13 cellular contexts compared by ENCODE assay signal in the genomic region with DNA sequence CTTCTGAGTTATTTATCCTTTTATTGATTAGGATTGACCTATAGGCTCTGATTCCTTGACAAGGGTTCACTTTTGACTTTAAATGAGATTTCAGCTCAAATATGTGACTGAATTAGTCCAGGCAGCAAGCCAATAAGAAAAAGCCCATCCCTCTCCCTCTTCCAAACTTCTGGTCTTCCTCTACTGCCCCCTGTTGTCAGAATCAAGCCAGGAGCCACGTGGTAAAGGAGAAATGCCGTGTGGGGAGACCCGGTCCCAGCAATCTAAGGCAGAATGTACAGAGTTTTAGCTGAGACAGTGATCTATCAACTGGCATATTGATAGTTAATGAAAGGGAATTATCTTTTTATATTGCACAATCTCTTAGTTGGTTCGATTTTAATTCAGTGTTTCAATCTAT. TPM values are rescaled to one million over a fixed set of nuclear protein-coding genes. Genes with fewer than 3 reads are reported as not detected.
A peak's percentile ranks its signal among the peaks of the same experiment; 100 is the strongest.
DNase-seq lines count a peak whose midpoint lies in the region; ATAC-seq and TF ChIP-seq lines count a peak whose summit lies in the region.
"Had no signal": no experiment of that assay in that cellular context is flagged by ENCODE, and none has a peak within 500 bp of the region (broad histone marks: within the 10 kb centered on the region; RNA-seq: fewer than 3 reads in every experiment).

No MANE protein-coding gene starts in this region.

- no peak overlapping the region for H2BK20ac ChIP-seq in H9 (ENCODE audit: low read depth, low read length, poor library complexity, severe bottlenecking)

- H3K79me1 ChIP-seq in H9 (ENCODE audit: insufficient read depth, low read depth, low read length, poor library complexity, severe bottlenecking) = no peaks in the 10 kb centered on the region

- H3K79me2 ChIP-seq in H9 (ENCODE audit: insufficient read depth, low read length) = no peaks in the 10 kb centered on the region

- no peaks in the 10 kb centered on the region for H3K9me3 ChIP-seq in H9 (ENCODE audit: control insufficient read depth, low read depth, low read length)

- peaks cover 15 to 19% of the 10 kb centered on the region in 2 experiments for H3K4me1 Mint-ChIP-seq in H9
- H3K4me1 Mint-ChIP-seq: activated B cell treated with CpG ODN at 0.5 μM for 24 hours, memory B cell had no signal

- in situ Hi-C loops in SK-MEL-5 (cut with HindIII; ENCODE audit: low pct_unique_long_range_greater_than_20kb, low sequenced_read_pairs) = no loop called here

- H3K14ac ChIP-seq in H9 (ENCODE audit: insufficient read depth, low read length) = no peak overlapping the region

- H3K23ac ChIP-seq in H9 (ENCODE audit: insufficient read length, low read depth, low read length) = no peak overlapping the region

- H3K4me3 Mint-ChIP-seq in H9 = no peak overlapping the region
- H3K4me3 Mint-ChIP-seq: activated B cell treated with CpG ODN at 0.5 μM for 24 hours, memory B cell had no signal

- H3T11ph ChIP-seq in H9 (ENCODE audit: low read length) = no peak overlapping the region

- H2AK5ac ChIP-seq in H9 (ENCODE audit: insufficient read length, low read length) = no peak overlapping the region

- H3K36me3 Mint-ChIP-seq in H9 (ENCODE audit: insufficient read depth in 1 of 3, low read depth in 3 of 3) = peaks cover 0 to 1% (median 0%) of the 10 kb centered on the region in 3 experiments; a peak in 2 of 7 replicates
- H3K36me3 Mint-ChIP-seq: memory B cell had no signal

- no peak overlapping the region for H4K5ac ChIP-seq in H9 (ENCODE audit: insufficient read length, low read depth, low read length)

- H3K4ac ChIP-seq in H9 (ENCODE audit: low read depth, low read length) = no peak overlapping the region

- H2BK5ac ChIP-seq in H9 (ENCODE audit: insufficient read length, low read length) = no peak overlapping the region

- no peak overlapping the region for H3K27ac ChIP-seq in H9 (ENCODE audit: insufficient read length, low read depth, low read length)
- H3K27ac ChIP-seq: epithelial cell of prostate had no signal

- DNase-seq in AG09319 (ENCODE audit: extremely low read depth, low read depth) (no peak), H9 (peak; percentile 51), SK-MEL-5 (ENCODE audit: low read depth, low spot score) (peak; percentile 34), iPS-NIHi11 (ENCODE audit: low spot score) (peak; percentile 47), GM10248 (ENCODE audit: extremely low spot score) (no peak)
- DNase-seq in stimulated activated CD4-positive, alpha-beta T cell treated with anti-CD3 and anti-CD28 coated beads, Interleukin-4, amount 100 ng/mL, for 1 hour = no peak
- DNase-seq: activated B cell treated with CpG ODN at 0.5 μM for 24 hours; stimulated activated naive CD4-positive, alpha-beta T cell treated with Interleukin-2 at 50 U/mL for 16 hours had no signal

- no peak overlapping the region for H3K56ac ChIP-seq in H9 (ENCODE audit: insufficient read length, low read depth, low read length)

- no peak overlapping the region for H4K8ac ChIP-seq in H9 (replicated peaks; ENCODE audit: insufficient read length, low read depth, low read length)

- no peak overlapping the region for H2BK120ac ChIP-seq in H9 (ENCODE audit: low read depth, low read length, poor library complexity, severe bottlenecking)

- peaks cover 13% of the 10 kb centered on the region for H3K23me2 ChIP-seq in H9 (ENCODE audit: insufficient read length, low read depth, low read length, poor library complexity, severe bottlenecking)

- no peak overlapping the region for H2BK12ac ChIP-seq in H9 (ENCODE audit: insufficient read length, low read depth, low read length)

- H2AFZ ChIP-seq in H9 (ENCODE audit: low read length) = no peak overlapping the region

- peaks cover 7% of the 10 kb centered on the region; the same call in 1 of the 2 replicates for H3K27me3 ChIP-seq in H9 (ENCODE audit: insufficient read depth, low read length)

- peaks cover 4% of the 10 kb centered on the region; the same call in 1 of the 2 replicates for H3K4me1 ChIP-seq in H9 (ENCODE audit: insufficient read depth, low read length)

- H3K9me3 Mint-ChIP-seq in H9 = no peaks in the 10 kb centered on the region
- H3K9me3 Mint-ChIP-seq: activated B cell treated with CpG ODN at 0.5 μM for 24 hours; activated naive CD4-positive, alpha-beta T cell treated with anti-CD3 and anti-CD28 coated beads, Interleukin-2, amount 50 U/mL, for 72 hours; memory B cell had no signal

- no peak overlapping the region for H3K18ac ChIP-seq in H9 (ENCODE audit: insufficient read length, low read depth, low read length)

- TF ChIP-seq CTCF in AG09319 (IDR thresholded peaks at IDR 0.05; ENCODE audit: low read depth, low read length) (peak; percentile 19), H9 (conservative IDR thresholded peaks at IDR 0.05) (peak; percentile 77), GM10248 (IDR thresholded peaks at IDR 0.05; ENCODE audit: control extremely low read depth, extremely low read depth, low read depth, missing control alignments) (no peak)

- no peaks in the 10 kb centered on the region for H4K20me1 ChIP-seq in H9 (ENCODE audit: control insufficient read depth, insufficient read depth, insufficient read length)

- no peak overlapping the region for H3K27ac Mint-ChIP-seq in H9
- H3K27ac Mint-ChIP-seq: activated B cell treated with CpG ODN at 0.5 μM for 24 hours; activated naive CD4-positive, alpha-beta T cell treated with anti-CD3 and anti-CD28 coated beads, Interleukin-2, amount 50 U/mL, for 72 hours; memory B cell had no signal

- H3K27me3 Mint-ChIP-seq in H9 (ENCODE audit: low read depth) = peaks cover 25% of the 10 kb centered on the region

- no CpG with 5 or more reads among the region's 4 CpGs for WGBS in H9 (ENCODE audit: extremely low coverage, insufficient read length, low lambda C conversion rate)

- CTCF ChIA-PET in GM10248 (lab: Yijun Ruan, JAX) = interaction anchor here (0.9 to 1.4 kb wide), 3 partner anchors 12 to 22 kb away, joined by 3 to 4 read pairs (median 3); no protein-coding TSS in a partner anchor

- H3K4me2 ChIP-seq in H9 (ENCODE audit: insufficient read depth, insufficient read length, low read length) = no peak overlapping the region

- POLR2A ChIA-PET in GM10248 (lab: Yijun Ruan, JAX) = no interaction called here

- ATAC-seq in HG03520 (IDR thresholded peaks at IDR 0.05; ENCODE audit: unreplicated experiment) = no peak
- ATAC-seq in HG03097 (IDR thresholded peaks at IDR 0.05; ENCODE audit: low FRiP score, unreplicated experiment) = no peak
- ATAC-seq: activated naive CD4-positive, alpha-beta T cell treated with anti-CD3 and anti-CD28 coated beads, Interleukin-2, amount 50 U/mL, for 72 hours had no signal

- H2BK15ac ChIP-seq in H9 (ENCODE audit: low read depth, low read length) = no peak overlapping the region

- no peak overlapping the region for H3K9ac ChIP-seq in H9 (ENCODE audit: extremely low read depth, insufficient read length, low read length)

- no peak overlapping the region for H4K91ac ChIP-seq in H9 (ENCODE audit: insufficient read length, low read depth, low read length)

RNA-seq across cellular contexts. Expression of a gene that starts 5.2 kb away (rescaled TPM):
- 0.90 and 0.99 TPM in 2 replicates for total RNA-seq in H9 (2021)
- 0.03 and 0.05 TPM in 2 replicates for total RNA-seq in SK-MEL-5 (2014; rRNA removed; shearing (Covaris generic))
- polyA plus RNA-seq in SK-MEL-5 (2015; cell fraction: cytosol; rRNA removed) = 0.02 and 0.16 TPM in 2 replicates
- 0.16 and 0.34 TPM in 2 replicates for polyA plus RNA-seq in SK-MEL-5 (2015; cell fraction: nucleus; rRNA removed)
- total RNA-seq: activated B cell treated with CpG ODN at 0.5 μM for 24 hours; activated naive CD4-positive, alpha-beta T cell treated with anti-CD3 and anti-CD28 coated beads, Interleukin-2, amount 50 U/mL, for 72 hours had no signal

Comparison
In these comparisons a context has a peak if more than half of its experiments do, and no peak if none do; other contexts are left out.
1. DNase-seq: peak in H9 (single experiment), SK-MEL-5 (single experiment) and iPS-NIHi11 (single experiment); none in AG09319 (single experiment), stimulated activated CD4-positive, alpha-beta T cell treated with anti-CD3 and anti-CD28 coated beads, Interleukin-4, amount 100 ng/mL, for 1 hour (single experiment) and GM10248 (single experiment).